ENCODE assay signal across 8 cellular contexts in genomic region chr13:44470623-44471562, GRCh38.
DNase-seq lines count a peak whose midpoint lies in the region; ATAC-seq and TF ChIP-seq lines count a peak whose summit lies in the region.

No MANE protein-coding gene starts in this region.

- intact Hi-C loops in colonic mucosa (cut with DNase I) = loop anchor here (2.0 kb wide), 1 partner anchor 566 kb away; no protein-coding TSS in a partner anchor

- no peaks in the 10 kb centered on the region for H3K27me3 Mint-ChIP-seq in stimulated activated naive B cell treated with anti-CD40 and anti-IgM and Interleukin-4, amounts not matched to agents 10 μg/mL and 1 μg/mL and 100 μg/mL, for 72 hours

- no peaks in the 10 kb centered on the region for H3K4me1 ChIP-seq in colonic mucosa

- no peak overlapping the region for H3K4me3 ChIP-seq in colonic mucosa

- no peaks in the 10 kb centered on the region for H3K9me3 ChIP-seq in colonic mucosa

- no peaks in the 10 kb centered on the region for H3K36me3 Mint-ChIP-seq in stimulated activated naive B cell treated with anti-CD40 and anti-IgM and Interleukin-4, amounts not matched to agents 10 μg/mL and 1 μg/mL and 100 μg/mL, for 72 hours

- ATAC-seq in stimulated activated naive B cell treated with anti-CD40 and anti-IgM and Interleukin-4, amounts not matched to agents 10 μg/mL and 1 μg/mL and 100 μg/mL, for 72 hours (replicated peaks) = no peak

- no peaks in the 10 kb centered on the region for H3K4me1 Mint-ChIP-seq in stimulated activated naive B cell treated with anti-CD40 and anti-IgM and Interleukin-4, amounts not matched to agents 10 μg/mL and 1 μg/mL and 100 μg/mL, for 72 hours

- H3K9me3 Mint-ChIP-seq in stimulated activated naive B cell treated with anti-CD40 and anti-IgM and Interleukin-4, amounts not matched to agents 10 μg/mL and 1 μg/mL and 100 μg/mL, for 72 hours = no peaks in the 10 kb centered on the region

- no peak overlapping the region for H3K9ac ChIP-seq in colonic mucosa (ENCODE audit: low read depth in 2 of 2, low read length in 2 of 2)

- peak; percentile 40 for TF ChIP-seq CTCF in colonic mucosa (IDR thresholded peaks at IDR 0.05)

- no peak overlapping the region for H3K4me3 Mint-ChIP-seq in stimulated activated naive B cell treated with anti-CD40 and anti-IgM and Interleukin-4, amounts not matched to agents 10 μg/mL and 1 μg/mL and 100 μg/mL, for 72 hours

- no peaks in the 10 kb centered on the region for H3K27me3 ChIP-seq in colonic mucosa

- peak; percentile 26 for DNase-seq in DMS 273 (lab: John Stamatoyannopoulos, UW; ENCODE audit: unreplicated experiment)
- no peak for DNase-seq in DMS 273 treated with DMSO at 0.1 percent for 48 hours (lab: John Stamatoyannopoulos, UW)
- peak; percentile 45 for DNase-seq in NCI-H526 treated with DMSO at 0.1 percent for 48 hours (lab: John Stamatoyannopoulos, UW)
- no peak for DNase-seq in colonic mucosa
- DNase-seq in pons (ENCODE audit: low spot score) = peak; percentile 51
- DNase-seq in activated T-cell treated with anti-CD3 and anti-CD28 coated beads, Interleukin-2, amount 50 U/mL, for 48 hours = no peak
- DNase-seq in T-helper 9 cell = no peak
- DNase-seq in stimulated activated naive B cell treated with anti-CD40 and anti-IgM and Interleukin-4, amounts not matched to agents 10 μg/mL and 1 μg/mL and 100 μg/mL, for 72 hours = no peak

- no peaks in the 10 kb centered on the region for H3K36me3 ChIP-seq in colonic mucosa

- no peak overlapping the region for H3K27ac Mint-ChIP-seq in stimulated activated naive B cell treated with anti-CD40 and anti-IgM and Interleukin-4, amounts not matched to agents 10 μg/mL and 1 μg/mL and 100 μg/mL, for 72 hours

- no peak overlapping the region for H3K27ac ChIP-seq in colonic mucosa

Comparison
In these comparisons a context has a peak if more than half of its experiments do, and no peak if none do; other contexts are left out.
1. DNase-seq: peak in DMS 273 (single experiment), NCI-H526 treated with DMSO at 0.1 percent for 48 hours (single experiment) and pons (single experiment); none in DMS 273 treated with DMSO at 0.1 percent for 48 hours (single experiment), colonic mucosa (single experiment), activated T-cell treated with anti-CD3 and anti-CD28 coated beads, Interleukin-2, amount 50 U/mL, for 48 hours (0 of 2), T-helper 9 cell (single experiment) and stimulated activated naive B cell treated with anti-CD40 and anti-IgM and Interleukin-4, amounts not matched to agents 10 μg/mL and 1 μg/mL and 100 μg/mL, for 72 hours (single experiment).